16 cellular contexts compared by ENCODE assay signal in the genomic region with DNA sequence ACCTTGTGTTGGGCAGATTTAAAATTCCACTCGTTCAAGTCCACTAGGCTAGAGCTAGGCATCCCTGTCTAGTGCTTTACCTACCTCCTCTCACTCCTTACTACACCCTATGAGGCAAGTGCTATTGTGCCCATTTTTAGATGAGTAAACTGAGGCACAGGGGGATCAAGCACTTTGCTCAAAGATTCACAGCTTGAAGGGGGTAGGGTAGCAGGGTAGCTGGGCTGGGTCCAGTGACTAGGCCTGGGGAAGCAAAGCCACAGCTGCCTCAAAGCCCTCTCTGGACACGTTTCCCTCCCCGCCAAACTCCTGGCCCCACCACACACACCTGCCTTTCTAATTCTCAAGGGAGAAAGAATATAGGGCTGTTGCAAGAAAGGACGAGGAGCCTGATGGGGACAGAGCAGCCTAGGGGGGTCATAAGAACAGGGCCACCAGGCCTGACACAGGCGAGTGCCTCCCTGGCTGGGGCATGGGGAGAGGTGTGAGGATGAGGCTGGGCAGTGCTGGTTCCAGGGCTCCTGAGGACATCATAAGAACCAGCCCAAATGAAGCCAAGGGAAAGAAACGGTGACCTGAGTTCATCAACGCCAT.
"Had no signal": no experiment of that assay in that cellular context is flagged by ENCODE, and none has a peak within 500 bp of the region (broad histone marks: within the 10 kb centered on the region; RNA-seq: fewer than 3 reads in every experiment).

No MANE protein-coding gene starts in this region.

- ATAC-seq: activated CD4-positive, alpha-beta T cell treated with anti-CD3 and anti-CD28 coated beads for 36 hours; heart right ventricle; natural killer cell; stimulated activated naive CD8-positive, alpha-beta T cell treated with anti-CD3 and anti-CD28 coated beads, Interleukin-15, amount 100 ng/mL, for 72 hours; T-helper 17 cell had no signal

- H3K27ac Mint-ChIP-seq: activated B cell treated with CpG ODN at 0.5 μM for 24 hours; activated CD4-positive, alpha-beta T cell treated with anti-CD3 and anti-CD28 coated beads for 36 hours; activated naive CD8-positive, alpha-beta T cell treated with anti-CD3 and anti-CD28 coated beads for 36 hours; natural killer cell; stimulated activated naive CD8-positive, alpha-beta T cell treated with anti-CD3 and anti-CD28 coated beads, Interleukin-15, amount 100 ng/mL, for 72 hours; T-helper 17 cell had no signal

- H3K9me3 Mint-ChIP-seq: activated B cell treated with CpG ODN at 0.5 μM for 24 hours; activated naive CD8-positive, alpha-beta T cell treated with anti-CD3 and anti-CD28 coated beads for 36 hours; natural killer cell; stimulated activated naive CD8-positive, alpha-beta T cell treated with anti-CD3 and anti-CD28 coated beads, Interleukin-15, amount 100 ng/mL, for 72 hours had no signal

- H3K27me3 Mint-ChIP-seq: activated B cell treated with CpG ODN at 0.5 μM for 24 hours; activated CD4-positive, alpha-beta T cell treated with anti-CD3 and anti-CD28 coated beads for 36 hours; activated naive CD8-positive, alpha-beta T cell treated with anti-CD3 and anti-CD28 coated beads for 36 hours; stimulated activated naive CD8-positive, alpha-beta T cell treated with anti-CD3 and anti-CD28 coated beads, Interleukin-15, amount 100 ng/mL, for 72 hours; T-helper 17 cell had no signal

- DNase-seq: activated B cell treated with CpG ODN at 0.5 μM for 24 hours; activated CD4-positive, alpha-beta T cell treated with anti-CD3 and anti-CD28 coated beads for 36 hours; activated CD4-positive, alpha-beta T cell treated with anti-CD3 and anti-CD28 coated beads, Interleukin-2, amount 50 U/mL, for 4 hours; activated CD8-positive, alpha-beta memory T cell treated with anti-CD3 and anti-CD28 coated beads for 24 hours; activated naive CD4-positive, alpha-beta T cell treated with Interleukin-2 at 50 U/mL for 16 hours; activated naive CD8-positive, alpha-beta T cell treated with anti-CD3 and anti-CD28 coated beads for 36 hours; activated T-cell treated with anti-CD3 and anti-CD28 coated beads, Interleukin-2, amount 50 U/mL, for 48 hours; amygdala; effector CD4-positive, alpha-beta T cell; foreskin fibroblast; heart right ventricle; kidney; natural killer cell; stimulated activated CD4-positive, alpha-beta T cell treated with anti-CD3 and anti-CD28 coated beads, Interleukin-4, amount 100 ng/mL, for 24 hours; stimulated activated naive CD8-positive, alpha-beta T cell treated with anti-CD3 and anti-CD28 coated beads, Interleukin-15, amount 100 ng/mL, for 72 hours; T-helper 17 cell had no signal

- H3K4me3 Mint-ChIP-seq: activated B cell treated with CpG ODN at 0.5 μM for 24 hours; activated CD4-positive, alpha-beta T cell treated with anti-CD3 and anti-CD28 coated beads for 36 hours; activated naive CD8-positive, alpha-beta T cell treated with anti-CD3 and anti-CD28 coated beads for 36 hours; natural killer cell; stimulated activated naive CD8-positive, alpha-beta T cell treated with anti-CD3 and anti-CD28 coated beads, Interleukin-15, amount 100 ng/mL, for 72 hours; T-helper 17 cell had no signal

- H3K4me1 Mint-ChIP-seq: activated B cell treated with CpG ODN at 0.5 μM for 24 hours; activated naive CD8-positive, alpha-beta T cell treated with anti-CD3 and anti-CD28 coated beads for 36 hours; stimulated activated naive CD8-positive, alpha-beta T cell treated with anti-CD3 and anti-CD28 coated beads, Interleukin-15, amount 100 ng/mL, for 72 hours had no signal

- H3K36me3 Mint-ChIP-seq: activated naive CD8-positive, alpha-beta T cell treated with anti-CD3 and anti-CD28 coated beads for 36 hours; natural killer cell had no signal
